In genomic region chr14:49633650-49634546, GRCh38 we compare ENCODE assay signal across 8 cellular contexts. TPM values are rescaled to one million over a fixed set of nuclear protein-coding genes. Genes with fewer than 3 reads are reported as not detected.
DNase-seq lines count a peak whose midpoint lies in the region; ATAC-seq and TF ChIP-seq lines count a peak whose summit lies in the region.

No MANE protein-coding gene starts in this region.

- intact Hi-C loops in Right ventricle myocardium superior (cut with DNase I) = loop anchor here (1.0 kb wide), 1 partner anchor 134 kb away; the partner anchor contains the start of gene KLHDC2

- H3K27ac ChIP-seq in parathyroid adenoma = peak overlapping the region; percentile 97
- H3K27ac ChIP-seq in tibial nerve = peak overlapping the region; percentile 87 to 97 (median 94)

- peaks cover 38% of the 10 kb centered on the region for H3K4me1 Mint-ChIP-seq in activated naive CD8-positive, alpha-beta T cell treated with anti-CD3 and anti-CD28 coated beads for 36 hours

- H3K36me3 Mint-ChIP-seq in activated naive CD8-positive, alpha-beta T cell treated with anti-CD3 and anti-CD28 coated beads for 36 hours = peaks cover 64% of the 10 kb centered on the region

- H3K79me2 ChIP-seq in parathyroid adenoma = peaks cover 6% of the 10 kb centered on the region

- H3K4me3 ChIP-seq in parathyroid adenoma (ENCODE audit: low read depth, low read length) (peak overlapping the region; percentile 82), tibial nerve (peak overlapping the region; percentile 58 to 98 (median 70))

- peak overlapping the region; percentile 98 for H3K4me3 Mint-ChIP-seq in activated naive CD8-positive, alpha-beta T cell treated with anti-CD3 and anti-CD28 coated beads for 36 hours

- H3K27me3 ChIP-seq in parathyroid adenoma (ENCODE audit: control insufficient read depth, insufficient read depth, low read length) (no peaks in the 10 kb centered on the region), tibial nerve (no peaks in the 10 kb centered on the region)

- H3K9me3 ChIP-seq in parathyroid adenoma (ENCODE audit: control insufficient read depth, low read length) (no peaks in the 10 kb centered on the region), tibial nerve (no peaks in the 10 kb centered on the region)

- no peaks in the 10 kb centered on the region for H3K27me3 Mint-ChIP-seq in activated naive CD8-positive, alpha-beta T cell treated with anti-CD3 and anti-CD28 coated beads for 36 hours

- DNase-seq in NCI-H1092 treated with DMSO at 0.1 percent for 48 hours (lab: John Stamatoyannopoulos, UW) = peak; percentile 97
- DNase-seq in activated naive CD8-positive, alpha-beta T cell treated with anti-CD3 and anti-CD28 coated beads for 36 hours = peak; percentile 96
- peak; percentile 94 for DNase-seq in Right ventricle myocardium superior
- peak; percentile 79 to 80 for DNase-seq in tibial nerve (ENCODE audit: low spot score in 2 of 2)

- TF ChIP-seq EP300 in tibial nerve (IDR thresholded peaks at IDR 0.05) = peak; percentile 43 to 82

- ATAC-seq in HG02642 (IDR thresholded peaks at IDR 0.05; ENCODE audit: poor library complexity, unreplicated experiment) = peak; percentile 85
- peak; percentile 88 for ATAC-seq in SK-N-SH treated with all-trans-retinoic acid at 6 μM for 48 hours
- ATAC-seq in Right ventricle myocardium superior (ENCODE audit: poor library complexity) = peak; percentile 96

- peak overlapping the region; percentile 95 for H3K27ac Mint-ChIP-seq in activated naive CD8-positive, alpha-beta T cell treated with anti-CD3 and anti-CD28 coated beads for 36 hours

- peak overlapping the region; percentile 100 for H2AFZ ChIP-seq in parathyroid adenoma

- H3K9ac ChIP-seq in parathyroid adenoma = peak overlapping the region; percentile 85

- H3K4me2 ChIP-seq in parathyroid adenoma (ENCODE audit: low read length) = peak overlapping the region; percentile 98

- TF ChIP-seq CTCF in GM12872 (IDR thresholded peaks at IDR 0.05; ENCODE audit: insufficient read depth, low read depth, low read length) = peak; percentile 79
- TF ChIP-seq CTCF in parathyroid adenoma (IDR thresholded peaks at IDR 0.05) = peak; percentile 91
- TF ChIP-seq CTCF in tibial nerve (IDR thresholded peaks at IDR 0.05) = peak; percentile 79 to 94 (median 87)

- H3K9me3 Mint-ChIP-seq in activated naive CD8-positive, alpha-beta T cell treated with anti-CD3 and anti-CD28 coated beads for 36 hours = no peaks in the 10 kb centered on the region

- H3K4me1 ChIP-seq in parathyroid adenoma (peaks cover 3% of the 10 kb centered on the region), tibial nerve (peaks cover 0 to 54% (median 19%) of the 10 kb centered on the region in 4 donors)

- peak in 1 of 2 donors; percentile 71 for TF ChIP-seq POLR2A in tibial nerve (IDR thresholded peaks at IDR 0.05)

- WGBS in tibial nerve, 2 donors = 0% methylated on average over 14 of the region's 99 CpGs

- H3K36me3 ChIP-seq in parathyroid adenoma (ENCODE audit: control insufficient read depth, insufficient read depth, low read length) (no peaks in the 10 kb centered on the region), tibial nerve (no peaks in the 10 kb centered on the region)

TF ChIP-seq in SK-N-SH treated with all-trans-retinoic acid at 6 μM for 48 hours, 23 proteins besides CTCF, POLR2A, EP300 and RAD21:
- TF ChIP-seq RARB (CRISPR knock-in tag; IDR thresholded peaks at IDR 0.05) (no peak), PATZ1 (CRISPR knock-in tag; IDR thresholded peaks at IDR 0.05; ENCODE audit: borderline replicate concordance) (peak; percentile 74; the same call in 1 of the 2 replicates), TCF4 (CRISPR knock-in tag; IDR thresholded peaks at IDR 0.05; ENCODE audit: borderline replicate concordance) (no peak), ZNF565 (CRISPR knock-in tag; conservative IDR thresholded peaks at IDR 0.05; ENCODE audit: low read depth) (no peak), BACH2 (CRISPR knock-in tag; IDR thresholded peaks at IDR 0.05; ENCODE audit: borderline replicate concordance) (no peak)
- TF ChIP-seq, protein P1, sequence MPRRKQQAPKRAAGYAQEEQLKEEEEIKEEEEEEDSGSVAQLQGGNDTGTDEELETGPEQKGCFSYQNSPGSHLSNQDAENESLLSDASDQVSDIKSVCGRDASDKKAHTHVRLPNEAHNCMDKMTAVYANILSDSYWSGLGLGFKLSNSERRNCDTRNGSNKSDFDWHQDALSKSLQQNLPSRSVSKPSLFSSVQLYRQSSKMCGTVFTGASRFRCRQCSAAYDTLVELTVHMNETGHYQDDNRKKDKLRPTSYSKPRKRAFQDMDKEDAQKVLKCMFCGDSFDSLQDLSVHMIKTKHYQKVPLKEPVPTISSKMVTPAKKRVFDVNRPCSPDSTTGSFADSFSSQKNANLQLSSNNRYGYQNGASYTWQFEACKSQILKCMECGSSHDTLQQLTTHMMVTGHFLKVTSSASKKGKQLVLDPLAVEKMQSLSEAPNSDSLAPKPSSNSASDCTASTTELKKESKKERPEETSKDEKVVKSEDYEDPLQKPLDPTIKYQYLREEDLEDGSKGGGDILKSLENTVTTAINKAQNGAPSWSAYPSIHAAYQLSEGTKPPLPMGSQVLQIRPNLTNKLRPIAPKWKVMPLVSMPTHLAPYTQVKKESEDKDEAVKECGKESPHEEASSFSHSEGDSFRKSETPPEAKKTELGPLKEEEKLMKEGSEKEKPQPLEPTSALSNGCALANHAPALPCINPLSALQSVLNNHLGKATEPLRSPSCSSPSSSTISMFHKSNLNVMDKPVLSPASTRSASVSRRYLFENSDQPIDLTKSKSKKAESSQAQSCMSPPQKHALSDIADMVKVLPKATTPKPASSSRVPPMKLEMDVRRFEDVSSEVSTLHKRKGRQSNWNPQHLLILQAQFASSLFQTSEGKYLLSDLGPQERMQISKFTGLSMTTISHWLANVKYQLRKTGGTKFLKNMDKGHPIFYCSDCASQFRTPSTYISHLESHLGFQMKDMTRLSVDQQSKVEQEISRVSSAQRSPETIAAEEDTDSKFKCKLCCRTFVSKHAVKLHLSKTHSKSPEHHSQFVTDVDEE (CRISPR knock-in tag; IDR thresholded peaks at IDR 0.05) = no peak

RNA-seq across cellular contexts. Expression of gene DNAAF2, which starts 1.1 kb away (rescaled TPM):
- 10 to 100 TPM; 15.5 to 15.6 TPM for total RNA-seq in activated naive CD8-positive, alpha-beta T cell treated with anti-CD3 and anti-CD28 coated beads for 36 hours
- total RNA-seq in Right ventricle myocardium superior (6.1 TPM), tibial nerve (10 to 100 TPM in 2 of 4 donors, 1 to 10 TPM in 2; 7.8 to 17.2 (median 9.6) TPM)

RNA-seq across cellular contexts. Expression of gene MGAT2, which starts 13.3 kb away (rescaled TPM):
- 10 to 100 TPM; 40.0 to 42.0 TPM for total RNA-seq in activated naive CD8-positive, alpha-beta T cell treated with anti-CD3 and anti-CD28 coated beads for 36 hours
- total RNA-seq in Right ventricle myocardium superior (9.4 TPM), tibial nerve (10 to 100 TPM; 21.0 to 24.3 (median 23.8) TPM)

RNA-seq across cellular contexts. Expression of gene RPL36AL, which starts 13.5 kb away (rescaled TPM):
- 100 to 1,000 TPM; 236 to 250 TPM for total RNA-seq in activated naive CD8-positive, alpha-beta T cell treated with anti-CD3 and anti-CD28 coated beads for 36 hours
- total RNA-seq in Right ventricle myocardium superior (112 TPM), tibial nerve (100 to 1,000 TPM; 132 to 206 (median 151) TPM)

RNA-seq across cellular contexts. Expression of gene LRR1, which starts 35.2 kb away (rescaled TPM):
- 10 to 100 TPM; 58.9 to 59.9 TPM for total RNA-seq in activated naive CD8-positive, alpha-beta T cell treated with anti-CD3 and anti-CD28 coated beads for 36 hours
- total RNA-seq in Right ventricle myocardium superior = 5.1 TPM
- total RNA-seq in tibial nerve = 10 to 100 TPM in 2 of 4 donors, 1 to 10 TPM in 2; 4.6 to 15.3 (median 8.0) TPM

RNA-seq across cellular contexts. Expression of gene RPS29, which starts 47.7 kb away (rescaled TPM):
- 1,000 to 10,000 TPM; 1,759 to 2,048 TPM for total RNA-seq in activated naive CD8-positive, alpha-beta T cell treated with anti-CD3 and anti-CD28 coated beads for 36 hours
- 966 TPM for total RNA-seq in Right ventricle myocardium superior
- total RNA-seq in tibial nerve = 1,000 to 10,000 TPM; 3,106 to 5,465 (median 5,153) TPM

Comparison
In these comparisons a context has a peak if more than half of its experiments do, and no peak if none do; other contexts are left out.
1. Peak in every context shown above with its lines: DNase-seq, ATAC-seq, H3K4me3 ChIP-seq and H3K27ac ChIP-seq.